In genomic region chr16:4675864-4676786, GRCh38 we compare ENCODE assay signal across 10 cellular contexts. TPM values are rescaled to one million over a fixed set of nuclear protein-coding genes. Genes with fewer than 3 reads are reported as not detected.
DNase-seq lines count a peak whose midpoint lies in the region; ATAC-seq and TF ChIP-seq lines count a peak whose summit lies in the region.
"Had no signal": no experiment of that assay in that cellular context is flagged by ENCODE, and none has a peak within 500 bp of the region (broad histone marks: within the 10 kb centered on the region; RNA-seq: fewer than 3 reads in every experiment).

No MANE protein-coding gene starts in this region.

- no peak overlapping the region for H3K4me2 ChIP-seq in hepatocyte

- H3K36me3 ChIP-seq in hepatocyte (replicated peaks; ENCODE audit: insufficient read depth, low read depth) = no peaks in the 10 kb centered on the region

- H3K9me3 ChIP-seq in hepatocyte (ENCODE audit: low read depth) = no peaks in the 10 kb centered on the region

- H2AFZ ChIP-seq in hepatocyte = no peak overlapping the region

- H4K20me1 ChIP-seq in hepatocyte (ENCODE audit: insufficient read depth, poor library complexity, severe bottlenecking) = no peaks in the 10 kb centered on the region

- WGBS in hepatocyte (ENCODE audit: low lambda C conversion rate, missing lambda C conversion rate) = 83% methylated on average over 22 of the region's 23 CpGs

- H3K4me1 ChIP-seq in hepatocyte (ENCODE audit: insufficient read depth) = no peaks in the 10 kb centered on the region

- H3K9me2 ChIP-seq in hepatocyte (replicated peaks; ENCODE audit: insufficient read depth) = no peaks in the 10 kb centered on the region

- peaks cover 4% of the 10 kb centered on the region for H3K79me2 ChIP-seq in hepatocyte

- no peak for TF ChIP-seq CTCF in hepatocyte (IDR thresholded peaks at IDR 0.05; ENCODE audit: poor library complexity)

- no peak overlapping the region for H3K27ac ChIP-seq in hepatocyte
- H3K27ac ChIP-seq: VCaP had no signal

- no peak overlapping the region for H3K4me3 ChIP-seq in hepatocyte

- peak; percentile 50 for DNase-seq in NK-92 (lab: John Stamatoyannopoulos, UW; ENCODE audit: unreplicated experiment)
- peak; percentile 59 for DNase-seq in activated CD8-positive, alpha-beta memory T cell treated with anti-CD3 and anti-CD28 coated beads, Interleukin-2, amount 50 U/mL, for 1 hour (ENCODE audit: extremely low read depth)
- DNase-seq in iPS-NIHi11 (ENCODE audit: low spot score) = peak; percentile 60
- peak; percentile 57 to 67 for DNase-seq in stimulated activated CD8-positive, alpha-beta memory T cell treated with anti-CD3 and anti-CD28 coated beads, Interleukin-2, amount 100 ng/mL, for 48 hours (ENCODE audit: low read depth in 2 of 2)
- DNase-seq in hepatocyte (ENCODE audit: low spot score) = no peak
- DNase-seq in SHP77 treated with DMSO at 0.1 percent for 48 hours (lab: John Stamatoyannopoulos, UW) = no peak
- DNase-seq in NCI-H187 (lab: John Stamatoyannopoulos, UW) = no peak
- DNase-seq: hippocampal formation had no signal

- ATAC-seq in GM21717 (IDR thresholded peaks at IDR 0.05; ENCODE audit: unreplicated experiment) = no peak

- H3K27me3 ChIP-seq in hepatocyte = no peaks in the 10 kb centered on the region

RNA-seq across cellular contexts. Expression of gene NUDT16L1, which starts 17.2 kb away (rescaled TPM):
- total RNA-seq in hepatocyte = 40.4 and 54.8 TPM in 2 replicates
- 78.8 and 80.5 TPM in 2 replicates for polyA plus RNA-seq in hepatocyte

RNA-seq across cellular contexts. Expression of gene MGRN1, which starts 51.5 kb away (rescaled TPM):
- 24.1 and 29.2 TPM in 2 replicates for total RNA-seq in hepatocyte
- 30.8 and 32.0 TPM in 2 replicates for polyA plus RNA-seq in hepatocyte

RNA-seq across cellular contexts. Expression of gene ANKS3, which starts 57.9 kb away (rescaled TPM):
- total RNA-seq in hepatocyte = 17.4 and 18.5 TPM in 2 replicates
- polyA plus RNA-seq in hepatocyte = 11.7 and 14.8 TPM in 2 replicates

RNA-seq across cellular contexts. Expression of gene DNAAF8, which starts 58.2 kb away (rescaled TPM):
- 0.23 and 0.64 TPM in 2 replicates for total RNA-seq in hepatocyte
- 1.6 and 3.3 TPM in 2 replicates for polyA plus RNA-seq in hepatocyte

Comparison
In these comparisons a context has a peak if more than half of its experiments do, and no peak if none do; other contexts are left out.
1. DNase-seq: peak in NK-92 (single experiment), activated CD8-positive, alpha-beta memory T cell treated with anti-CD3 and anti-CD28 coated beads, Interleukin-2, amount 50 U/mL, for 1 hour (single experiment), iPS-NIHi11 (single experiment) and stimulated activated CD8-positive, alpha-beta memory T cell treated with anti-CD3 and anti-CD28 coated beads, Interleukin-2, amount 100 ng/mL, for 48 hours (2 of 2); none in hepatocyte (single experiment), SHP77 treated with DMSO at 0.1 percent for 48 hours (single experiment) and NCI-H187 (0 of 2).